In the genomic region with DNA sequence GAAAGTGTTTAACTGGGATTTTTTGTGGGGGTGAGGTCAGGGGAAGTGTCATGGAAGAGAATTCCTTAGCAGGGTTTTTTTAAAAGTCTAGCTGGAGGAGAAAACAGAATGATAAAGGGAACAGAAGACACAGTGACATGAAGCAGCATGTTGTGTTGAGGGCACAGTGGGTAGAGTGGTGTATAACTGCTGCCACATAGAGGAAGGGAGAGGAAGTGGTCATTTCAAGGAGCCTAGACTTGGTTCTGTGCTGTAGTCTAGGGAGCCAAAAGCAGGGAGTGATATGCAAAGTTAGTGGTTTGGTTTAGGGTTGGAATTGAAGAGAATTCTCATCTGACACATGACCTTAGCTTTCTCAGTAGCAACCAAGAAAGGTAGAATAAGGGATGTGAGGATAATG, we compare ENCODE assay signal across 9 cellular contexts. TPM values are rescaled to one million over a fixed set of nuclear protein-coding genes. Genes with fewer than 3 reads are reported as not detected.
DNase-seq lines count a peak whose midpoint lies in the region; ATAC-seq and TF ChIP-seq lines count a peak whose summit lies in the region.
"Had no signal": no experiment of that assay in that cellular context is flagged by ENCODE, and none has a peak within 500 bp of the region (broad histone marks: within the 10 kb centered on the region; RNA-seq: fewer than 3 reads in every experiment).

No MANE protein-coding gene starts in this region.

- TF ChIP-seq CTCF in testis (IDR thresholded peaks at IDR 0.05) (no peak), esophagus muscularis mucosa (IDR thresholded peaks at IDR 0.05) (peak in 1 of 3 experiments; percentile 33)

- H3K36me3 ChIP-seq in testis (ENCODE audit: low read depth, missing control alignments) = no peaks in the 10 kb centered on the region
- H3K36me3 ChIP-seq in esophagus muscularis mucosa = no peaks in the 10 kb centered on the region

- no peak for TF ChIP-seq EP300 in esophagus muscularis mucosa (IDR thresholded peaks at IDR 0.05)

- H3K9me3 ChIP-seq in testis (no peaks in the 10 kb centered on the region), esophagus muscularis mucosa (no peaks in the 10 kb centered on the region)

- H3K27me3 ChIP-seq in testis (no peaks in the 10 kb centered on the region), esophagus muscularis mucosa (no peaks in the 10 kb centered on the region)
- H3K27me3 ChIP-seq: BLaER1 treated with 17β-estradiol and CSF1 and Interleukin-3, amounts not matched to agents 10 nM and 100 nM had no signal

- ATAC-seq in GM21515 (IDR thresholded peaks at IDR 0.05; ENCODE audit: unreplicated experiment) = peak; percentile 94
- peak; percentile 97 for ATAC-seq in HG03520 (IDR thresholded peaks at IDR 0.05; ENCODE audit: unreplicated experiment)

- no peak overlapping the region for H3K27ac ChIP-seq in testis
- no peak overlapping the region for H3K27ac ChIP-seq in esophagus muscularis mucosa (replicated peaks in 1 of 4)
- H3K27ac ChIP-seq: BLaER1 treated with 17β-estradiol and CSF1 and Interleukin-3, amounts not matched to agents 10 nM and 100 nM had no signal

- DNase-seq in NCI-H2171 treated with DMSO at 0.1 percent for 48 hours (lab: John Stamatoyannopoulos, UW) = peak; percentile 24
- DNase-seq in NCI-H2171 (lab: John Stamatoyannopoulos, UW) = no peak
- DNase-seq in SK-N-DZ (ENCODE audit: low spot score) = peak; percentile 64
- peak; percentile 54 for DNase-seq in foreskin melanocyte
- peak; percentile 20 for DNase-seq in testis
- no peak for DNase-seq in esophagus muscularis mucosa (ENCODE audit: extremely low spot score)

- no peak overlapping the region for H3K4me3 ChIP-seq in testis
- H3K4me3 ChIP-seq in esophagus muscularis mucosa = no peak overlapping the region
- H3K4me3 ChIP-seq: BLaER1 treated with 17β-estradiol and CSF1 and Interleukin-3, amounts not matched to agents 10 nM and 100 nM had no signal

- intact Hi-C loops in testis (cut with DNase I; ENCODE audit: low total_unique reads) = no loop called here
- intact Hi-C loops in esophagus muscularis mucosa (cut with DNase I) = no loop called here

- TF ChIP-seq POLR2A in testis (IDR thresholded peaks at IDR 0.05) (no peak), esophagus muscularis mucosa (IDR thresholded peaks at IDR 0.05; ENCODE audit: low read depth) (no peak)

- H3K4me1 ChIP-seq in testis (no peaks in the 10 kb centered on the region), esophagus muscularis mucosa (peaks cover 0 to 9% (median 5%) of the 10 kb centered on the region in 4 donors)

RNA-seq across cellular contexts. Expression of gene EEIG2, which starts 10.2 kb away (rescaled TPM):
- polyA plus RNA-seq in SK-N-DZ (2014; cell fraction: cytosol; rRNA removed) = 21.6 and 22.8 TPM in 2 replicates
- 14.4 and 21.0 TPM in 2 replicates for polyA plus RNA-seq in SK-N-DZ (2014; cell fraction: nucleus; rRNA removed)
- 10 to 100 TPM; 14.7 to 20.6 TPM for total RNA-seq in testis
- 11.6 TPM for polyA plus RNA-seq in testis (ENCODE audit: insufficient read depth, low read depth, low replicate concordance)
- 10 to 100 TPM; 11.6 to 17.2 (median 14.4) TPM for total RNA-seq in esophagus muscularis mucosa

Comparison
In these comparisons a context has a peak if more than half of its experiments do, and no peak if none do; other contexts are left out.
1. DNase-seq: peak in NCI-H2171 treated with DMSO at 0.1 percent for 48 hours (single experiment), SK-N-DZ (single experiment), foreskin melanocyte (single experiment) and testis (single experiment); none in NCI-H2171 (single experiment) and esophagus muscularis mucosa (single experiment).